ENCODE assay signal across 23 cellular contexts in genomic region chr12:8956073-8956472, GRCh38. TPM values are rescaled to one million over a fixed set of nuclear protein-coding genes. Genes with fewer than 3 reads are reported as not detected.
A peak's percentile ranks its signal among the peaks of the same experiment; 100 is the strongest.
DNase-seq lines count a peak whose midpoint lies in the region; ATAC-seq, FAIRE-seq and TF ChIP-seq lines count a peak whose summit lies in the region.
"Had no signal": no experiment of that assay in that cellular context is flagged by ENCODE, and none has a peak within 500 bp of the region (broad histone marks: within the 10 kb centered on the region; RNA-seq: fewer than 3 reads in every experiment).

No MANE protein-coding gene starts in this region.

- H3K27me3 Mint-ChIP-seq in activated naive CD4-positive, alpha-beta T cell treated with anti-CD3 and anti-CD28 coated beads for 36 hours (ENCODE audit: low read depth) = no peaks in the 10 kb centered on the region
- no peaks in the 10 kb centered on the region for H3K27me3 Mint-ChIP-seq in effector memory CD8-positive, alpha-beta T cell
- no peaks in the 10 kb centered on the region for H3K27me3 Mint-ChIP-seq in natural killer cell (ENCODE audit: low read depth in 2 of 2)
- H3K27me3 Mint-ChIP-seq: IgD-negative memory B cell had no signal

- peaks cover 5% of the 10 kb centered on the region for H3K4me1 ChIP-seq in suprapubic skin
- H3K4me1 ChIP-seq: HAP-1 had no signal

- H3K4me3 Mint-ChIP-seq in activated naive CD4-positive, alpha-beta T cell treated with anti-CD3 and anti-CD28 coated beads for 36 hours = no peak overlapping the region
- H3K4me3 Mint-ChIP-seq in effector memory CD8-positive, alpha-beta T cell = peak overlapping the region; percentile 25 to 30
- H3K4me3 Mint-ChIP-seq in natural killer cell = peak overlapping the region; percentile 42
- H3K4me3 Mint-ChIP-seq: IgD-negative memory B cell had no signal

- peaks cover 11% of the 10 kb centered on the region for H3K9me3 Mint-ChIP-seq in activated naive CD4-positive, alpha-beta T cell treated with anti-CD3 and anti-CD28 coated beads for 36 hours
- no peaks in the 10 kb centered on the region for H3K9me3 Mint-ChIP-seq in effector memory CD8-positive, alpha-beta T cell
- H3K9me3 Mint-ChIP-seq in natural killer cell = peaks cover 0 to 3% of the 10 kb centered on the region in 2 donors

- intact Hi-C loops in activated naive CD4-positive, alpha-beta T cell treated with anti-CD3 and anti-CD28 coated beads for 36 hours (cut with micrococcal nuclease) = no loop called here
- intact Hi-C loops in natural killer cell (cut with micrococcal nuclease) = no loop called here

- peaks cover 11% of the 10 kb centered on the region for H3K36me3 Mint-ChIP-seq in activated naive CD4-positive, alpha-beta T cell treated with anti-CD3 and anti-CD28 coated beads for 36 hours (ENCODE audit: low read depth)
- peaks cover 14% of the 10 kb centered on the region for H3K36me3 Mint-ChIP-seq in effector memory CD8-positive, alpha-beta T cell (ENCODE audit: insufficient read depth)
- H3K36me3 Mint-ChIP-seq in natural killer cell = peaks cover 12% of the 10 kb centered on the region

- H3K27me3 ChIP-seq in suprapubic skin = no peaks in the 10 kb centered on the region

- H3K27ac ChIP-seq in suprapubic skin = no peak overlapping the region
- H3K27ac ChIP-seq: RWPE1, SK-N-MC had no signal

- no peak for TF ChIP-seq CTCF in natural killer cell (IDR thresholded peaks at IDR 0.05)
- no peak for TF ChIP-seq CTCF in suprapubic skin (IDR thresholded peaks at IDR 0.05)

- FAIRE-seq in GM19239 (lab: Jason Lieb, UNC) = no peak

- no peak for ATAC-seq in effector memory CD8-positive, alpha-beta T cell (replicated peaks)
- ATAC-seq in natural killer cell = no peak
- ATAC-seq in HG03521 (IDR thresholded peaks at IDR 0.05; ENCODE audit: unreplicated experiment) = no peak

- peaks cover 82% of the 10 kb centered on the region for H3K4me1 Mint-ChIP-seq in activated naive CD4-positive, alpha-beta T cell treated with anti-CD3 and anti-CD28 coated beads for 36 hours (ENCODE audit: low read depth)
- peaks cover 43 to 63% of the 10 kb centered on the region in 2 donors for H3K4me1 Mint-ChIP-seq in effector memory CD8-positive, alpha-beta T cell (ENCODE audit: low read depth in 2 of 2)
- H3K4me1 Mint-ChIP-seq in natural killer cell = peaks cover 57 to 65% of the 10 kb centered on the region in 2 donors

- no peak for TF ChIP-seq POLR2A in suprapubic skin (IDR thresholded peaks at IDR 0.05)

- no peak for TF ChIP-seq EP300 in suprapubic skin (IDR thresholded peaks at IDR 0.05)

- no peak for DNase-seq in activated naive CD4-positive, alpha-beta T cell treated with anti-CD3 and anti-CD28 coated beads for 36 hours
- no peak for DNase-seq in activated naive CD4-positive, alpha-beta T cell treated with anti-CD3 and anti-CD28 coated beads, Interleukin-2, amount 50 U/mL, for 16 hours
- DNase-seq in effector memory CD8-positive, alpha-beta T cell = no peak
- DNase-seq in natural killer cell (no peak), GM19239 (ENCODE audit: insufficient read length, low spot score) (no peak), suprapubic skin (ENCODE audit: low spot score in 2 of 2) (no peak)
- DNase-seq: 8988T; AML-193; C1 segment of cervical spinal cord; COR-L47; DMS79; NCI-H1105; NCI-H2029 treated with DMSO at 0.1 percent for 48 hours; NCI-H345; NCI-H524; NCI-H774; NK-92 treated with Interleukin-12 subunit alpha and Interleukin-12 subunit beta, amount 100 ng/mL, for 24 hours; SHP77 treated with DMSO at 0.1 percent for 48 hours had no signal

- no peak overlapping the region for H3K4me3 ChIP-seq in suprapubic skin
- H3K4me3 ChIP-seq: HAP-1, SK-N-MC had no signal

- 86% methylated on average over 15 of the region's 15 CpGs for WGBS in suprapubic skin

- CTCF ChIA-PET in activated naive CD4-positive, alpha-beta T cell treated with anti-CD3 and anti-CD28 coated beads for 36 hours (lab: Charles Lee) = interaction anchor here (0.6 kb wide), 1 partner anchor 457 kb away, joined by 4 read pairs; no protein-coding TSS in a partner anchor

- H3K9me3 ChIP-seq in suprapubic skin = no peaks in the 10 kb centered on the region

- peak overlapping the region; percentile 33 for H3K27ac Mint-ChIP-seq in activated naive CD4-positive, alpha-beta T cell treated with anti-CD3 and anti-CD28 coated beads for 36 hours
- H3K27ac Mint-ChIP-seq in effector memory CD8-positive, alpha-beta T cell = peak overlapping the region; percentile 87 to 88
- H3K27ac Mint-ChIP-seq in natural killer cell = peak overlapping the region; percentile 95 to 98
- H3K27ac Mint-ChIP-seq: IgD-negative memory B cell had no signal

- no peaks in the 10 kb centered on the region for H3K36me3 ChIP-seq in suprapubic skin

RNA-seq across cellular contexts. Expression of gene M6PR, which starts 6.6 kb away (rescaled TPM):
- total RNA-seq in activated naive CD4-positive, alpha-beta T cell treated with anti-CD3 and anti-CD28 coated beads for 36 hours = 100 to 1,000 TPM; 139 to 140 TPM
- total RNA-seq in natural killer cell = 100 to 1,000 TPM; 245 to 270 (median 255) TPM
- 100 to 1,000 TPM in 3 of 4 donors, 10 to 100 TPM in 1; 75.8 to 138 (median 120) TPM for total RNA-seq in suprapubic skin

RNA-seq across cellular contexts. Expression of gene KLRG1, which starts 33.3 kb away (rescaled TPM):
- total RNA-seq in activated naive CD4-positive, alpha-beta T cell treated with anti-CD3 and anti-CD28 coated beads for 36 hours = 1 to 10 TPM; 3.9 to 5.2 TPM
- total RNA-seq in natural killer cell (100 to 1,000 TPM in 1 of 3 donors, 10 to 100 TPM in 2; 76.3 to 165 (median 86.2) TPM), suprapubic skin (1 to 10 TPM in 2 of 4 donors, not detected in 2; 2.4 to 2.5 TPM)

RNA-seq across cellular contexts. Expression of gene PHC1, which starts 41.8 kb away (rescaled TPM):
- total RNA-seq in activated naive CD4-positive, alpha-beta T cell treated with anti-CD3 and anti-CD28 coated beads for 36 hours = 10 to 100 TPM; 24.4 to 26.5 TPM
- total RNA-seq in natural killer cell (10 to 100 TPM; 37.8 to 39.6 (median 38.6) TPM), suprapubic skin (10 to 100 TPM; 15.7 to 32.6 (median 28.2) TPM)

Comparison
In these comparisons a context has a peak if more than half of its experiments do, and no peak if none do; other contexts are left out.
1. H3K27ac Mint-ChIP-seq: peak in every context shown above with its lines; median percentile 96 in natural killer cell; 88 in effector memory CD8-positive, alpha-beta T cell; 33 in activated naive CD4-positive, alpha-beta T cell treated with anti-CD3 and anti-CD28 coated beads for 36 hours.
2. RNA of gene KLRG1, which starts 33.3 kb away (total RNA-seq): 76.3 to 165 TPM in natural killer cell; 3.9 to 5.2 TPM in activated naive CD4-positive, alpha-beta T cell treated with anti-CD3 and anti-CD28 coated beads for 36 hours and 2.4 to 2.5 TPM in suprapubic skin; every median in the first group is over 10 times any median in the second.